In the genomic region with DNA sequence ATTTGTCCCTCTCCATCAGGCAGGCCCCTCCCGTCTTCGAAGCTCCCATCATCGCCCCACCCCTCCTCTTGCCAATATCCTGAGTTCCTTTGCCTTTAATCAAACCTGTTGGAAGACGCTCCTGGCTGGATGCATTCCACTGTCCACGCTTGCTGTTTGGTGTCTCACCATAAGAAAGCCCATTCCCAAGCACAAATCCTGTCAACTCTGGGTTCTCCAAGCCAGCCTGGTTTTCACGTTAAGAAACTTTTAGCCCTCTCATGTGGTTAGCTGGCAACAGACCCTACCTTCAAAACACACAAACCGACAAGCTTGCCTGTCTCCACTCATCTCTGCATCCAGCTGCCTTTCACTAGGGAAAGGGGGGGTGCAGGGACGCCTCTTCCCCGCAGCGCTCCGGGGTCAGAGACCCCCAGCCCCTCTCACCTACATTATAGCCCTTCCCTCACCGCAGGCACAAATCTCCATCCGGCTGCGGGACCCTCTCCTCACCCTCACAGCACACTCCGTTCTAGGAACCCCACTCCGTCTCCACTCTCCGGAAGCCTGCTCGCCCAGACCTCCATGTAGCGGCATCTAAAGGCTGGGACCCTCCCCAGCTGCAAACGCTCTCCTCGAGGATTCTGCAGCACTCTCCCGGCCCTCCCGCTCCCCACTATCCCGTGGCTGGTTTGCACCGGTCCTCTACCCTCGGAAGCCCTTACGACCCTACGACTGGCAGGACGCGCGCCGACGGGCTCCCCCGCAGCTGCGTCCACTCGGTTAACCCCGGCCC, we compare ENCODE assay signal across 8 cellular contexts. TPM values are rescaled to one million over a fixed set of nuclear protein-coding genes. Genes with fewer than 3 reads are reported as not detected.
DNase-seq lines count a peak whose midpoint lies in the region; ATAC-seq and TF ChIP-seq lines count a peak whose summit lies in the region.

No MANE protein-coding gene starts in this region.

- TF ChIP-seq CTCF in mammary epithelial cell (conservative IDR thresholded peaks at IDR 0.05 in 1 of 2, IDR thresholded peaks at IDR 0.05 in 1 of 2; ENCODE audit: extremely low read depth in 1 of 2, insufficient read depth in 1 of 2, low read depth in 1 of 2, low read length in 2 of 2), result no peak
- TF ChIP-seq CTCF in lower leg skin (IDR thresholded peaks at IDR 0.05), result no peak
- no peak for TF ChIP-seq CTCF in upper lobe of left lung (IDR thresholded peaks at IDR 0.05)

- TF ChIP-seq POLR2A in lower leg skin (IDR thresholded peaks at IDR 0.05), result no peak
- no peak for TF ChIP-seq POLR2A in upper lobe of left lung (IDR thresholded peaks at IDR 0.05)

- no peaks in the 10 kb centered on the region for H3K9me3 ChIP-seq in mammary epithelial cell (replicated peaks; ENCODE audit: insufficient read depth, low read length)
- no peaks in the 10 kb centered on the region for H3K9me3 ChIP-seq in upper lobe of left lung

- peak; percentile 34 for DNase-seq in G401 (ENCODE audit: low spot score)
- DNase-seq in KBM-7, result peak; percentile 24
- DNase-seq in mammary epithelial cell, result peak; percentile 21
- peak in 1 of 2 donors; percentile 81 for DNase-seq in lower leg skin (ENCODE audit: low spot score in 2 of 2)
- DNase-seq in upper lobe of left lung, result no peak
- no peak for DNase-seq in NCI-H1436 treated with DMSO at 0.1 percent for 48 hours (lab: John Stamatoyannopoulos, UW)

- H4K20me1 ChIP-seq in mammary epithelial cell (ENCODE audit: insufficient read depth, low read length), result no peaks in the 10 kb centered on the region

- H2AFZ ChIP-seq in mammary epithelial cell (ENCODE audit: low read depth, low read length), result peak overlapping the region; percentile 97

- CTCF ChIA-PET in mammary epithelial cell (lab: Charles Lee; ENCODE audit: low non-redundant PET), result interaction anchor here (0.6 kb wide), 2 partner anchors 185 to 277 kb away, joined by 3 to 4 read pairs; no protein-coding TSS in a partner anchor

- dilution Hi-C loops in mammary epithelial cell (cut with HindIII; ENCODE audit: low sequenced_read_pairs), result loop anchor here (5.0 kb wide), 2 partner anchors 86 to 186 kb away; a partner anchor contains a TSS

- H3K4me2 ChIP-seq in mammary epithelial cell (ENCODE audit: insufficient read depth, low read depth, low read length), result peak overlapping the region; percentile 90

- no peak for ATAC-seq in upper lobe of left lung (ENCODE audit: low FRiP score in 2 of 2)
- no peak for ATAC-seq in HG02970 (IDR thresholded peaks at IDR 0.05; ENCODE audit: low FRiP score, unreplicated experiment)
- no peak for ATAC-seq in GM21381 (IDR thresholded peaks at IDR 0.05; ENCODE audit: unreplicated experiment)

- in situ Hi-C loops in G401 (cut with HindIII; ENCODE audit: low sequenced_read_pairs), result loop anchor here (25.0 kb wide), 1 partner anchor 181 kb away; a partner anchor contains a TSS
- in situ Hi-C loops in KBM-7 (cut with MboI; ENCODE audit: low pct_unique_long_range_greater_than_20kb, low sequenced_read_pairs), result no loop called here
- in situ Hi-C loops in mammary epithelial cell (cut with MboI; ENCODE audit: low sequenced_read_pairs in 2 of 2), result loop anchor here in 1 of 2 donors (25.0 kb wide), 1 partner anchor 156 kb away; no protein-coding TSS in a partner anchor

- intact Hi-C loops in mammary epithelial cell (cut with micrococcal nuclease), result loop anchor here (2.0 to 5.0 kb wide), 2 partner anchors 74 to 276 kb away; a partner anchor contains a TSS
- intact Hi-C loops in lower leg skin (cut with DNase I; ENCODE audit: low total_unique reads), result no loop called here

- BruUV-seq in mammary epithelial cell (replicated peaks; lab: Mats Ljungman, UMichigan), result no TSS peak

- TF ChIP-seq EP300 in upper lobe of left lung (IDR thresholded peaks at IDR 0.05), result no peak

- H3K27ac ChIP-seq in mammary epithelial cell (ENCODE audit: insufficient read depth, low read depth, low read length) (peak overlapping the region; percentile 86), upper lobe of left lung (peak overlapping the region; percentile 93 to 97 (median 95))

- H3K36me3 ChIP-seq in mammary epithelial cell (ENCODE audit: insufficient read depth, low read length) (peaks cover 2% of the 10 kb centered on the region), upper lobe of left lung (peaks cover 0 to 16% (median 5%) of the 10 kb centered on the region in 4 donors)

- H3K9ac ChIP-seq in mammary epithelial cell (ENCODE audit: insufficient read depth, low read length), result peak overlapping the region; percentile 88

- WGBS in mammary epithelial cell (ENCODE audit: low coverage, missing lambda C conversion rate), result 3% methylated on average over 25 of the region's 37 CpGs
- WGBS in lower leg skin, 2 donors, result 3% methylated on average over 37 of the region's 37 CpGs
- 7 to 10% methylated on average over 15 to 37 of the region's 37 CpGs for WGBS in upper lobe of left lung, 2 donors

- H3K4me1 ChIP-seq in mammary epithelial cell (ENCODE audit: insufficient read depth, low read length), result peaks cover 28% of the 10 kb centered on the region
- H3K4me1 ChIP-seq in upper lobe of left lung, result peaks cover 40 to 55% (median 47%) of the 10 kb centered on the region in 4 donors

- H3K27me3 ChIP-seq in mammary epithelial cell (ENCODE audit: insufficient read depth, low read length), result no peaks in the 10 kb centered on the region
- H3K27me3 ChIP-seq in upper lobe of left lung, result no peaks in the 10 kb centered on the region

- H3K79me2 ChIP-seq in mammary epithelial cell (ENCODE audit: insufficient read depth, low read length), result peaks cover 53% of the 10 kb centered on the region

- H3K4me3 ChIP-seq in mammary epithelial cell (replicated peaks in 1 of 3; ENCODE audit: insufficient read depth in 1 of 3, low read depth in 2 of 3, low read length in 3 of 3) (peak overlapping the region; percentile 72 to 95 (median 91)), lower leg skin (ENCODE audit: low read depth, poor library complexity, severe bottlenecking) (peak overlapping the region; percentile 83), upper lobe of left lung (peak overlapping the region; percentile 64 to 98 (median 78))

RNA-seq across cellular contexts. Expression of a gene that starts 1.0 kb away (rescaled TPM):
- 28.2 and 37.3 TPM in 2 replicates for total RNA-seq in G401 (2014; rRNA removed; shearing (Covaris generic))
- total RNA-seq in mammary epithelial cell (10 to 100 TPM; 47.0 to 51.3 TPM), lower leg skin (10 to 100 TPM; 40.1 to 87.4 (median 56.4) TPM), upper lobe of left lung (10 to 100 TPM; 71.1 to 99.5 (median 79.8) TPM)
- polyA plus RNA-seq in mammary epithelial cell, result 37.7 TPM
- polyA minus RNA-seq in mammary epithelial cell, result 73.7 TPM

RNA-seq across cellular contexts. Expression of a gene that starts 1.0 kb away (rescaled TPM):
- total RNA-seq in G401 (2014; rRNA removed; shearing (Covaris generic)), result 1.2 and 4.8 TPM in 2 replicates
- total RNA-seq in mammary epithelial cell, result 1 to 10 TPM; 5.2 to 5.7 TPM
- 1.3 TPM for polyA plus RNA-seq in mammary epithelial cell
- polyA minus RNA-seq in mammary epithelial cell, result not detected
- 1 to 10 TPM; 2.7 to 5.6 (median 4.9) TPM for total RNA-seq in lower leg skin
- total RNA-seq in upper lobe of left lung, result 10 to 100 TPM in 4 of 6 donors, 1 to 10 TPM in 2; 7.4 to 52.4 (median 14.3) TPM

RNA-seq across cellular contexts. Expression of a gene that starts 46.9 kb away (rescaled TPM):
- 21.5 and 29.1 TPM in 2 replicates for total RNA-seq in G401 (2014; rRNA removed; shearing (Covaris generic))
- total RNA-seq in mammary epithelial cell (1 to 10 TPM; 6.5 to 9.6 TPM), lower leg skin (10 to 100 TPM; 63.7 to 97.1 (median 82.2) TPM), upper lobe of left lung (100 to 1,000 TPM in 1 of 6 donors, 10 to 100 TPM in 5; 32.5 to 128 (median 82.4) TPM)
- polyA plus RNA-seq in mammary epithelial cell, result 8.4 TPM
- polyA minus RNA-seq in mammary epithelial cell, result 22.2 TPM

RNA-seq across cellular contexts. Expression of a gene that starts 54.7 kb away (rescaled TPM):
- 21.2 and 27.1 TPM in 2 replicates for total RNA-seq in G401 (2014; rRNA removed; shearing (Covaris generic))
- total RNA-seq in mammary epithelial cell, result 10 to 100 TPM; 28.8 to 31.6 TPM
- polyA plus RNA-seq in mammary epithelial cell, result 11.7 TPM
- polyA minus RNA-seq in mammary epithelial cell, result 8.3 TPM
- 10 to 100 TPM; 21.6 to 41.1 (median 28.5) TPM for total RNA-seq in lower leg skin
- total RNA-seq in upper lobe of left lung, result 10 to 100 TPM in 5 of 6 donors, 1 to 10 TPM in 1; 9.7 to 30.2 (median 25.5) TPM

RNA-seq across cellular contexts. Expression of a gene that starts 54.7 kb away (rescaled TPM):
- total RNA-seq in G401 (2014; rRNA removed; shearing (Covaris generic)), result not detected in 2 replicates
- total RNA-seq in mammary epithelial cell, result not detected
- not detected for polyA plus RNA-seq in mammary epithelial cell
- not detected for polyA minus RNA-seq in mammary epithelial cell
- total RNA-seq in lower leg skin, result under 1 TPM in 3 of 4 donors, not detected in 1; 0.03 to 0.10 (median 0.04) TPM
- total RNA-seq in upper lobe of left lung, result 1 to 10 TPM in 1 of 6 donors, under 1 TPM in 4, not detected in 1; 0.09 to 1.0 (median 0.10) TPM

Comparison
In these comparisons a context has a peak if more than half of its experiments do, and no peak if none do; other contexts are left out.
1. DNase-seq: peak in G401 (single experiment), KBM-7 (single experiment) and mammary epithelial cell (single experiment); none in upper lobe of left lung (0 of 2) and NCI-H1436 treated with DMSO at 0.1 percent for 48 hours (single experiment).
2. Peak in every context shown above with its lines, with median percentiles within 50 percentile points of each other: H3K4me3 ChIP-seq.